Comparison of ENCODE assay signal across 9 cellular contexts in genomic region chr16:86874141-86874540, GRCh38.
A peak's percentile ranks its signal among the peaks of the same experiment; 100 is the strongest.
DNase-seq lines count a peak whose midpoint lies in the region; ATAC-seq and TF ChIP-seq lines count a peak whose summit lies in the region.
"Had no signal": no experiment of that assay in that cellular context is flagged by ENCODE, and none has a peak within 500 bp of the region (broad histone marks: within the 10 kb centered on the region; RNA-seq: fewer than 3 reads in every experiment).

No MANE protein-coding gene starts in this region.

- intact Hi-C loops in activated CD4-positive, alpha-beta T cell treated with anti-CD3 and anti-CD28 coated beads, Interleukin-2, amount 10 ng/mL, durations not matched to agents 24 days and 14 days (cut with micrococcal nuclease) = loop anchor here (1.0 kb wide), 1 partner anchor 311 kb away; no protein-coding TSS in a partner anchor
- intact Hi-C loops in CD4-positive, alpha-beta memory T cell (cut with micrococcal nuclease) = no loop called here

- no peaks in the 10 kb centered on the region for H3K36me3 Mint-ChIP-seq in activated CD4-positive, alpha-beta T cell treated with anti-CD3 and anti-CD28 coated beads, Interleukin-2, amount 10 ng/mL, durations not matched to agents 24 days and 14 days (ENCODE audit: low read depth)
- H3K36me3 Mint-ChIP-seq in CD4-positive, alpha-beta memory T cell = no peaks in the 10 kb centered on the region

- no peak for ATAC-seq in GM21390 (IDR thresholded peaks at IDR 0.05; ENCODE audit: unreplicated experiment)

- H3K9me3 Mint-ChIP-seq in activated CD4-positive, alpha-beta T cell treated with anti-CD3 and anti-CD28 coated beads, Interleukin-2, amount 10 ng/mL, durations not matched to agents 24 days and 14 days = no peaks in the 10 kb centered on the region
- peaks cover 0 to 11% (median 3%) of the 10 kb centered on the region in 8 donors for H3K9me3 Mint-ChIP-seq in CD4-positive, alpha-beta memory T cell

- H3K27me3 Mint-ChIP-seq in activated CD4-positive, alpha-beta T cell treated with anti-CD3 and anti-CD28 coated beads, Interleukin-2, amount 10 ng/mL, durations not matched to agents 24 days and 14 days = peaks cover 22% of the 10 kb centered on the region
- peaks cover 26 to 28% of the 10 kb centered on the region in 2 donors for H3K27me3 Mint-ChIP-seq in CD4-positive, alpha-beta memory T cell

- no peaks in the 10 kb centered on the region for H3K9me3 ChIP-seq in CD4-positive, alpha-beta memory T cell (ENCODE audit: control insufficient read depth in 1 of 2, low read length in 2 of 2)
- H3K9me3 ChIP-seq: neutrophil had no signal

- H3K27me3 ChIP-seq in CD4-positive, alpha-beta memory T cell (ENCODE audit: insufficient read depth, low read length) = no peaks in the 10 kb centered on the region

- no peak overlapping the region for H3K4me3 ChIP-seq in epithelial cell of proximal tubule (ENCODE audit: low read depth, low read length)
- no peak overlapping the region for H3K4me3 ChIP-seq in CD4-positive, alpha-beta memory T cell (ENCODE audit: low read length in 2 of 2)

- peak; percentile 62 for TF ChIP-seq CTCF in epithelial cell of proximal tubule (conservative IDR thresholded peaks at IDR 0.05; ENCODE audit: low read depth, low read length)

- no peak overlapping the region for H3K27ac ChIP-seq in CD4-positive, alpha-beta memory T cell (ENCODE audit: low read depth, low read length)
- H3K27ac ChIP-seq: neutrophil had no signal

- H3K36me3 ChIP-seq in CD4-positive, alpha-beta memory T cell (ENCODE audit: insufficient read depth, low read length) = no peaks in the 10 kb centered on the region
- H3K36me3 ChIP-seq: neutrophil had no signal

- DNase-seq in activated CD4-positive, alpha-beta T cell treated with anti-CD3 and anti-CD28 coated beads, Interleukin-2, amount 10 ng/mL, durations not matched to agents 24 days and 14 days = peak; percentile 79
- no peak for DNase-seq in activated CD4-positive, alpha-beta T cell treated with anti-CD3 and anti-CD28 coated beads, Interleukin-2, amount 50 U/mL, for 1 hour
- DNase-seq in RPMI8226 = peak; percentile 28
- no peak for DNase-seq in epithelial cell of proximal tubule (ENCODE audit: low read depth)
- peak; percentile 2 to 32 (median 5) for DNase-seq in stimulated activated CD4-positive, alpha-beta T cell treated with anti-CD3 and anti-CD28 coated beads, TNF-alpha, amount 100 ng/mL, for 24 hours (ENCODE audit: low read depth in 3 of 3)
- DNase-seq in mesenteric fat pad (ENCODE audit: low spot score) = no peak
- DNase-seq in CD4-positive, alpha-beta memory T cell = no peak

- H3K4me1 Mint-ChIP-seq in activated CD4-positive, alpha-beta T cell treated with anti-CD3 and anti-CD28 coated beads, Interleukin-2, amount 10 ng/mL, durations not matched to agents 24 days and 14 days = no peaks in the 10 kb centered on the region
- peaks cover 0 to 1% (median 0%) of the 10 kb centered on the region in 4 donors for H3K4me1 Mint-ChIP-seq in CD4-positive, alpha-beta memory T cell

- POLR2A ChIA-PET in CD4-positive, alpha-beta memory T cell (lab: Charles Lee; ENCODE audit: partially characterized antibody) = no interaction called here

- no peaks in the 10 kb centered on the region for H3K4me1 ChIP-seq in CD4-positive, alpha-beta memory T cell (ENCODE audit: insufficient read depth, low read length)

- no peak overlapping the region for H3K27ac Mint-ChIP-seq in activated CD4-positive, alpha-beta T cell treated with anti-CD3 and anti-CD28 coated beads, Interleukin-2, amount 10 ng/mL, durations not matched to agents 24 days and 14 days
- no peak overlapping the region for H3K27ac Mint-ChIP-seq in CD4-positive, alpha-beta memory T cell

- H3K4me3 Mint-ChIP-seq in activated CD4-positive, alpha-beta T cell treated with anti-CD3 and anti-CD28 coated beads, Interleukin-2, amount 10 ng/mL, durations not matched to agents 24 days and 14 days = no peak overlapping the region
- H3K4me3 Mint-ChIP-seq in CD4-positive, alpha-beta memory T cell = no peak overlapping the region

- CTCF ChIA-PET in CD4-positive, alpha-beta memory T cell (lab: Charles Lee; ENCODE audit: partially characterized antibody) = interaction anchor here (0.7 to 2.1 kb wide), 3 partner anchors 9 to 312 kb away, joined by 3 to 5 read pairs (median 3); no protein-coding TSS in a partner anchor

Comparison
In these comparisons a context has a peak if more than half of its experiments do, and no peak if none do; other contexts are left out.
1. DNase-seq: peak in activated CD4-positive, alpha-beta T cell treated with anti-CD3 and anti-CD28 coated beads, Interleukin-2, amount 10 ng/mL, durations not matched to agents 24 days and 14 days (single experiment), RPMI8226 (single experiment) and stimulated activated CD4-positive, alpha-beta T cell treated with anti-CD3 and anti-CD28 coated beads, TNF-alpha, amount 100 ng/mL, for 24 hours (3 of 3); none in activated CD4-positive, alpha-beta T cell treated with anti-CD3 and anti-CD28 coated beads, Interleukin-2, amount 50 U/mL, for 1 hour (single experiment), epithelial cell of proximal tubule (single experiment), mesenteric fat pad (single experiment) and CD4-positive, alpha-beta memory T cell (0 of 5).